21 cellular contexts compared by ENCODE assay signal in genomic region chr4:124199185-124199584, GRCh38.
"Had no signal": no experiment of that assay in that cellular context is flagged by ENCODE, and none has a peak within 500 bp of the region (broad histone marks: within the 10 kb centered on the region; RNA-seq: fewer than 3 reads in every experiment).

No MANE protein-coding gene starts in this region.

- H3K9me3 ChIP-seq: adrenal gland had no signal

- H3K27me3 Mint-ChIP-seq: activated CD4-positive, alpha-beta T cell treated with anti-CD3 and anti-CD28 coated beads for 36 hours; activated CD8-positive, alpha-beta T cell treated with anti-CD3 and anti-CD28 coated beads for 36 hours; activated naive CD8-positive, alpha-beta T cell treated with anti-CD3 and anti-CD28 coated beads, Interleukin-2, amount 10 ng/mL, durations not matched to agents 7 days and 5 days; central memory CD8-positive, alpha-beta T cell had no signal

- H3K4me1 ChIP-seq: adrenal gland had no signal

- H3K27ac Mint-ChIP-seq: activated CD4-positive, alpha-beta T cell treated with anti-CD3 and anti-CD28 coated beads for 36 hours; activated CD8-positive, alpha-beta T cell treated with anti-CD3 and anti-CD28 coated beads for 36 hours; activated naive CD8-positive, alpha-beta T cell treated with anti-CD3 and anti-CD28 coated beads, Interleukin-2, amount 10 ng/mL, durations not matched to agents 7 days and 5 days; activated T-cell treated with anti-CD3 and anti-CD28 coated beads, Interleukin-2, amount 50 U/mL, for 72 hours had no signal

- H3K27ac ChIP-seq: adrenal gland, WERI-Rb-1 had no signal

- H3K27me3 ChIP-seq: adrenal gland had no signal

- ATAC-seq: activated CD4-positive, alpha-beta T cell treated with anti-CD3 and anti-CD28 coated beads for 36 hours; activated CD8-positive, alpha-beta T cell treated with anti-CD3 and anti-CD28 coated beads for 36 hours; activated T-cell treated with anti-CD3 and anti-CD28 coated beads, Interleukin-2, amount 50 U/mL, for 72 hours had no signal

- DNase-seq: activated CD4-positive, alpha-beta T cell treated with anti-CD3 and anti-CD28 coated beads for 36 hours; activated CD4-positive, alpha-beta T cell treated with anti-CD3 and anti-CD28 coated beads, Interleukin-2, amount 50 U/mL, for 1 hour; activated CD8-positive, alpha-beta memory T cell treated with anti-CD3 and anti-CD28 coated beads, Interleukin-2, amount 50 U/mL, for 4 hours; activated CD8-positive, alpha-beta T cell treated with anti-CD3 and anti-CD28 coated beads for 36 hours; activated naive CD4-positive, alpha-beta T cell treated with anti-CD3 and anti-CD28 coated beads, Interleukin-2, amount 50 U/mL, for 16 hours; activated naive CD8-positive, alpha-beta T cell treated with anti-CD3 and anti-CD28 coated beads, Interleukin-2, amount 10 ng/mL, durations not matched to agents 7 days and 5 days; activated T-cell treated with anti-CD3 and anti-CD28 coated beads, Interleukin-2, amount 50 U/mL, for 72 hours; adrenal gland; aorta; MM.1S; NCI-H1105; NCI-H1436; NCI-H1694 treated with DMSO at 0.1 percent for 48 hours; NCI-H2029 treated with DMSO at 0.1 percent for 48 hours; NCI-H345; NCI-H510A; NCI-H526 treated with DMSO at 0.1 percent for 48 hours; SIG-M5; T-helper 1 cell; WERI-Rb-1 had no signal

- H3K36me3 ChIP-seq: adrenal gland, WERI-Rb-1 had no signal

- H3K36me3 Mint-ChIP-seq: activated naive CD8-positive, alpha-beta T cell treated with anti-CD3 and anti-CD28 coated beads, Interleukin-2, amount 10 ng/mL, durations not matched to agents 7 days and 5 days had no signal

- H3K4me3 ChIP-seq: adrenal gland had no signal

- H3K4me3 Mint-ChIP-seq: activated CD4-positive, alpha-beta T cell treated with anti-CD3 and anti-CD28 coated beads for 36 hours; activated CD8-positive, alpha-beta T cell treated with anti-CD3 and anti-CD28 coated beads for 36 hours; activated naive CD8-positive, alpha-beta T cell treated with anti-CD3 and anti-CD28 coated beads, Interleukin-2, amount 10 ng/mL, durations not matched to agents 7 days and 5 days; activated T-cell treated with anti-CD3 and anti-CD28 coated beads, Interleukin-2, amount 50 U/mL, for 72 hours; central memory CD8-positive, alpha-beta T cell had no signal

- H3K4me1 Mint-ChIP-seq: activated CD4-positive, alpha-beta T cell treated with anti-CD3 and anti-CD28 coated beads for 36 hours; activated naive CD8-positive, alpha-beta T cell treated with anti-CD3 and anti-CD28 coated beads, Interleukin-2, amount 10 ng/mL, durations not matched to agents 7 days and 5 days; central memory CD8-positive, alpha-beta T cell had no signal
